ENCODE assay signal across 14 cellular contexts in the genomic region with DNA sequence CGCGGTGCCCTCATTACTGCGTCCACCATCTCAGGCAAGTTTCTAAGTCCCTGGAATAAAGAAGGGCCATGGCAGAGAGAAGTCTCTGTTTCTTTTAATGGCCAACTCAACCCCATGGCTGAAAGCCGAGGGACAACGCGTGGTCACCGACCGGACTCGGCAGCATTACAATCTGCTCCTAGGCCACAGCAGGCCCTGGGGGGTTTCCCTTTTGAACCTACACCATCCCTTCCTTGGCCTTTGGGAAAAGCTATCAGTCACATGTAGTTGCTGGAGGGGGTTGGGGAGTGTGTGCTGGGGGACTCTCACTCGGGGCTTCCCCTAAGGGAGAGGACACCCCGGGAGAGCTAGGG. TPM values are rescaled to one million over a fixed set of nuclear protein-coding genes. Genes with fewer than 3 reads are reported as not detected.
A peak's percentile ranks its signal among the peaks of the same experiment; 100 is the strongest.
DNase-seq lines count a peak whose midpoint lies in the region; ATAC-seq and TF ChIP-seq lines count a peak whose summit lies in the region.
"Had no signal": no experiment of that assay in that cellular context is flagged by ENCODE, and none has a peak within 500 bp of the region (broad histone marks: within the 10 kb centered on the region; RNA-seq: fewer than 3 reads in every experiment).

No MANE protein-coding gene starts in this region.

- TF ChIP-seq CTCF in natural killer cell (IDR thresholded peaks at IDR 0.05) (no peak), foreskin keratinocyte (conservative IDR thresholded peaks at IDR 0.05) (no peak), esophagus muscularis mucosa (IDR thresholded peaks at IDR 0.05) (no peak), psoas muscle (IDR thresholded peaks at IDR 0.05) (no peak), transverse colon (IDR thresholded peaks at IDR 0.05) (no peak)

- peak overlapping the region in 1 of 2 donors; percentile 87 for H3K27ac Mint-ChIP-seq in natural killer cell treated with Interleukin-12 subunit alpha and Interleukin-12 subunit beta and Interleukin-15 and Interleukin-18, amount 100 ng/mL, for 72 hours
- no peak overlapping the region for H3K27ac Mint-ChIP-seq in natural killer cell
- peak overlapping the region; percentile 80 for H3K27ac Mint-ChIP-seq in T-helper 17 cell

- H3K36me3 Mint-ChIP-seq in natural killer cell treated with Interleukin-12 subunit alpha and Interleukin-12 subunit beta and Interleukin-15 and Interleukin-18, amount 100 ng/mL, for 72 hours = no peaks in the 10 kb centered on the region
- H3K36me3 Mint-ChIP-seq in natural killer cell (no peaks in the 10 kb centered on the region), T-helper 17 cell (ENCODE audit: low read depth) (no peaks in the 10 kb centered on the region)

- H3K27me3 ChIP-seq in foreskin keratinocyte (no peaks in the 10 kb centered on the region), esophagus muscularis mucosa (no peaks in the 10 kb centered on the region), psoas muscle (ENCODE audit: insufficient read depth in 3 of 3, low read length in 2 of 3) (no peaks in the 10 kb centered on the region), transverse colon (no peaks in the 10 kb centered on the region)
- H3K27me3 ChIP-seq: cardiac muscle cell had no signal

- WGBS in esophagus muscularis mucosa = 84% methylated on average over 11 of the region's 11 CpGs
- 75 to 85% (median 77%) methylated on average over 11 of the region's 11 CpGs for WGBS in psoas muscle, 3 donors
- WGBS in transverse colon (ENCODE audit: low coverage in 1 of 2), 2 donors = 84 to 100% methylated on average over 1 to 11 of the region's 11 CpGs

- no peaks in the 10 kb centered on the region for H3K9me3 Mint-ChIP-seq in natural killer cell treated with Interleukin-12 subunit alpha and Interleukin-12 subunit beta and Interleukin-15 and Interleukin-18, amount 100 ng/mL, for 72 hours
- H3K9me3 Mint-ChIP-seq in natural killer cell = no peaks in the 10 kb centered on the region
- H3K9me3 Mint-ChIP-seq: activated T-helper 2 cell treated with anti-CD3 and anti-CD28 coated beads, Interferon-gamma antibody, Interleukin-2, Interleukin-4, amounts not matched to agents 10 μg/mL and 5 μg/mL and 100 μg/mL, durations not matched to agents 14 hours and 24 hours and 36 hours; CD8-positive, alpha-beta memory T cell had no signal

- no peak for TF ChIP-seq EP300 in esophagus muscularis mucosa (IDR thresholded peaks at IDR 0.05)
- no peak for TF ChIP-seq EP300 in transverse colon (IDR thresholded peaks at IDR 0.05; ENCODE audit: low read depth)

- H3K9me3 ChIP-seq in T-helper 17 cell (ENCODE audit: control insufficient read depth, low read length, poor library complexity, severe bottlenecking) (no peaks in the 10 kb centered on the region), esophagus muscularis mucosa (no peaks in the 10 kb centered on the region), psoas muscle (no peaks in the 10 kb centered on the region), transverse colon (no peaks in the 10 kb centered on the region)

- no peak for TF ChIP-seq POLR2A in esophagus muscularis mucosa (IDR thresholded peaks at IDR 0.05; ENCODE audit: low read depth)
- TF ChIP-seq POLR2A in transverse colon (IDR thresholded peaks at IDR 0.05) = no peak

- H3K4me3 ChIP-seq in esophagus muscularis mucosa = no peak overlapping the region
- H3K4me3 ChIP-seq in psoas muscle = no peak overlapping the region
- H3K4me3 ChIP-seq in transverse colon = no peak overlapping the region
- H3K4me3 ChIP-seq: cardiac muscle cell had no signal

- in situ Hi-C loops in transverse colon (cut with MboI; ENCODE audit: low pct_ligation_motif_present in 1 of 4, low pct_unique_long_range_greater_than_20kb in 1 of 4, low sequenced_read_pairs in 3 of 4) = loop anchor here in 3 of 4 donors (5.0 to 10.0 kb wide), 2 partner anchors 141 to 149 kb away; no protein-coding TSS in a partner anchor

- H3K4me1 Mint-ChIP-seq in natural killer cell treated with Interleukin-12 subunit alpha and Interleukin-12 subunit beta and Interleukin-15 and Interleukin-18, amount 100 ng/mL, for 72 hours (ENCODE audit: low read depth in 2 of 2) = peaks cover 29 to 35% of the 10 kb centered on the region in 2 donors
- H3K4me1 Mint-ChIP-seq in natural killer cell (peaks cover 5 to 7% of the 10 kb centered on the region in 2 donors), T-helper 17 cell (peaks cover 10% of the 10 kb centered on the region)

- peak overlapping the region; percentile 91 for H3K27ac ChIP-seq in foreskin keratinocyte
- H3K27ac ChIP-seq in esophagus muscularis mucosa (replicated peaks in 1 of 4) = peak overlapping the region in 2 of 4 donors; percentile 3 to 22
- no peak overlapping the region for H3K27ac ChIP-seq in psoas muscle
- H3K27ac ChIP-seq in transverse colon = peak overlapping the region in 2 of 4 donors; percentile 17 to 18
- H3K27ac ChIP-seq: cardiac muscle cell had no signal

- H3K4me1 ChIP-seq in foreskin keratinocyte (peaks cover 56% of the 10 kb centered on the region), esophagus muscularis mucosa (peaks cover 17 to 59% (median 58%) of the 10 kb centered on the region in 4 donors), psoas muscle (peaks cover 39% of the 10 kb centered on the region), transverse colon (peaks cover 17 to 48% (median 28%) of the 10 kb centered on the region in 4 donors)

- peak; percentile 26 for DNase-seq in natural killer cell treated with Interleukin-12 subunit alpha and Interleukin-12 subunit beta and Interleukin-15 and Interleukin-18, amount 100 ng/mL, for 72 hours (ENCODE audit: low spot score)
- DNase-seq in natural killer cell (no peak), T-helper 17 cell (no peak), foreskin keratinocyte (no peak), esophagus muscularis mucosa (ENCODE audit: extremely low spot score) (no peak), NCI-H146 (lab: John Stamatoyannopoulos, UW) (no peak), psoas muscle (no peak), transverse colon (no peak)

- H3K27me3 Mint-ChIP-seq in natural killer cell treated with Interleukin-12 subunit alpha and Interleukin-12 subunit beta and Interleukin-15 and Interleukin-18, amount 100 ng/mL, for 72 hours = no peaks in the 10 kb centered on the region
- H3K27me3 Mint-ChIP-seq in natural killer cell (ENCODE audit: low read depth in 2 of 2) (peaks cover 0 to 3% of the 10 kb centered on the region in 2 donors), T-helper 17 cell (no peaks in the 10 kb centered on the region)
- H3K27me3 Mint-ChIP-seq: CD8-positive, alpha-beta memory T cell had no signal

- H3K36me3 ChIP-seq in esophagus muscularis mucosa = peaks cover 0 to 12% (median 5%) of the 10 kb centered on the region in 4 donors
- H3K36me3 ChIP-seq in psoas muscle (ENCODE audit: insufficient read depth in 1 of 2, low read depth in 1 of 2) = peaks cover 0 to 17% of the 10 kb centered on the region in 2 donors
- no peaks in the 10 kb centered on the region for H3K36me3 ChIP-seq in transverse colon
- H3K36me3 ChIP-seq: cardiac muscle cell had no signal

- H3K4me3 Mint-ChIP-seq in natural killer cell treated with Interleukin-12 subunit alpha and Interleukin-12 subunit beta and Interleukin-15 and Interleukin-18, amount 100 ng/mL, for 72 hours = no peak overlapping the region
- H3K4me3 Mint-ChIP-seq in natural killer cell (no peak overlapping the region), T-helper 17 cell (no peak overlapping the region)
- H3K4me3 Mint-ChIP-seq: CD8-positive, alpha-beta memory T cell had no signal

- intact Hi-C loops in natural killer cell (cut with micrococcal nuclease) = no loop called here
- intact Hi-C loops in esophagus muscularis mucosa (cut with DNase I) = no loop called here
- intact Hi-C loops in psoas muscle (cut with DNase I) = loop anchor here (2.0 to 5.0 kb wide), 2 partner anchors 134 to 145 kb away; partner anchors contain the start of gene GDF5 (in 1 of the 2)
- intact Hi-C loops in transverse colon (cut with DNase I; ENCODE audit: low total_unique reads) = no loop called here

- no peak for ATAC-seq in natural killer cell treated with Interleukin-12 subunit alpha and Interleukin-12 subunit beta and Interleukin-15 and Interleukin-18, amount 100 ng/mL, for 72 hours
- ATAC-seq in natural killer cell (no peak), T-helper 17 cell (no peak), foreskin keratinocyte (no peak), psoas muscle (no peak)

RNA-seq across cellular contexts. Expression of gene FAM83C, which starts 11.1 kb away (rescaled TPM):
- total RNA-seq in natural killer cell treated with Interleukin-12 subunit alpha and Interleukin-12 subunit beta and Interleukin-15 and Interleukin-18, amount 100 ng/mL, for 72 hours = under 1 TPM in 1 of 2 donors, not detected in 1; 0.10 TPM
- total RNA-seq in natural killer cell = not detected
- not detected for total RNA-seq in T-helper 17 cell
- 2.6 and 3.0 TPM in 2 replicates for total RNA-seq in foreskin keratinocyte
- polyA plus RNA-seq in foreskin keratinocyte = 2.3 and 3.1 TPM in 2 replicates
- total RNA-seq in esophagus muscularis mucosa = not detected
- not detected for total RNA-seq in psoas muscle
- under 1 TPM; 0.04 to 0.07 (median 0.04) TPM for polyA plus RNA-seq in psoas muscle
- total RNA-seq in transverse colon = under 1 TPM in 1 of 4 donors, not detected in 3; 0.14 TPM
- total RNA-seq: activated T-helper 2 cell treated with anti-CD3 and anti-CD28 coated beads, Interferon-gamma antibody, Interleukin-2, Interleukin-4, amounts not matched to agents 10 μg/mL and 5 μg/mL and 100 μg/mL, durations not matched to agents 14 hours and 24 hours and 36 hours; cardiac muscle cell; CD8-positive, alpha-beta memory T cell; dermis microvascular lymphatic vessel endothelial cell; HT1080; LHCN-M2 had no signal
- polyA plus RNA-seq: cardiac muscle cell; CD8-positive, alpha-beta memory T cell had no signal

RNA-seq across cellular contexts. Expression of gene EIF6, which starts 18.8 kb away (rescaled TPM):
- 100 to 1,000 TPM; 154 to 233 TPM for total RNA-seq in natural killer cell treated with Interleukin-12 subunit alpha and Interleukin-12 subunit beta and Interleukin-15 and Interleukin-18, amount 100 ng/mL, for 72 hours
- 10 to 100 TPM; 73.9 to 81.4 (median 79.0) TPM for total RNA-seq in natural killer cell
- total RNA-seq in T-helper 17 cell = 10 to 100 TPM; 39.4 to 43.6 TPM
- total RNA-seq in foreskin keratinocyte = 388 and 438 TPM in 2 replicates
- 487 and 547 TPM in 2 replicates for polyA plus RNA-seq in foreskin keratinocyte
- total RNA-seq in esophagus muscularis mucosa = 100 to 1,000 TPM in 1 of 4 donors, 10 to 100 TPM in 3; 47.8 to 106 (median 85.0) TPM
- total RNA-seq in psoas muscle = 10 to 100 TPM; 44.3 to 65.5 (median 52.6) TPM
- polyA plus RNA-seq in psoas muscle = 100 to 1,000 TPM in 1 of 3 donors, 10 to 100 TPM in 2; 63.0 to 169 (median 71.1) TPM
- total RNA-seq in transverse colon = 100 to 1,000 TPM in 2 of 4 donors, 10 to 100 TPM in 2; 54.9 to 168 (median 100) TPM

RNA-seq across cellular contexts. Expression of gene MMP24OS, which starts 25.4 kb away (rescaled TPM):
- 10 to 100 TPM; 35.6 to 51.2 TPM for total RNA-seq in natural killer cell treated with Interleukin-12 subunit alpha and Interleukin-12 subunit beta and Interleukin-15 and Interleukin-18, amount 100 ng/mL, for 72 hours
- 10 to 100 TPM; 76.5 to 92.7 (median 86.6) TPM for total RNA-seq in natural killer cell
- total RNA-seq in T-helper 17 cell = 10 to 100 TPM; 60.8 to 64.4 TPM
- 31.6 and 48.2 TPM in 2 replicates for total RNA-seq in foreskin keratinocyte
- polyA plus RNA-seq in foreskin keratinocyte = 85.2 and 112 TPM in 2 replicates
- 10 to 100 TPM; 27.7 to 37.8 (median 32.0) TPM for total RNA-seq in esophagus muscularis mucosa
- total RNA-seq in psoas muscle = 10 to 100 TPM; 25.1 to 40.6 (median 27.2) TPM
- 10 to 100 TPM; 10.4 to 22.5 (median 19.3) TPM for polyA plus RNA-seq in psoas muscle
- 10 to 100 TPM; 32.4 to 81.1 (median 47.9) TPM for total RNA-seq in transverse colon

Comparison
In these comparisons a context has a peak if more than half of its experiments do, and no peak if none do; other contexts are left out.
1. intact Hi-C loops: an anchor here in psoas muscle (2.0 to 5.0 kb wide); none called in natural killer cell, esophagus muscularis mucosa and transverse colon.